Comparison of ENCODE assay signal across 14 cellular contexts in the genomic region with DNA sequence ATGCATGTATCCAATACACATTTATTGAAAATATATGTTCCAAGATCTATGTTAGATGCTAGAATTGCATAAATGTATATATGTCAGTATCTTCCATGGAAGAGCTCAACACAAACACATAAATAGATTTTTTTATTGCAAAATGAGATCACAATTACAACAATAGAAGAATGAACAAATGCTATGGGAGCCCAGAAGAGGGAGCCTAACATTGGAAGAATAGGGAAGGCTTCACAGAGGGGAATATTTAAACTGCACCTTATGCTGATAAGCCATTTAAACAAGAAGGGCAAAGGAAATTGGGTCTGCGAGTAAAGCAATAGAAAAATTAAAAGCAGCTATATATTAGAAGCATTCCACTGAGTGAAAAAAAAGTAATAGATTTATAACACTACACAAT.
A peak's percentile ranks its signal among the peaks of the same experiment; 100 is the strongest.
DNase-seq lines count a peak whose midpoint lies in the region; ATAC-seq and TF ChIP-seq lines count a peak whose summit lies in the region.
"Had no signal": no experiment of that assay in that cellular context is flagged by ENCODE, and none has a peak within 500 bp of the region (broad histone marks: within the 10 kb centered on the region; RNA-seq: fewer than 3 reads in every experiment).

No MANE protein-coding gene starts in this region.

- no peak for TF ChIP-seq EP300 in neural cell (conservative IDR thresholded peaks at IDR 0.05; ENCODE audit: poor library complexity, severe bottlenecking)

- no peaks in the 10 kb centered on the region for H3K9me2 ChIP-seq in neural cell (ENCODE audit: insufficient read depth, low read length)

- H3K27ac Mint-ChIP-seq in endodermal cell, result no peak overlapping the region
- H3K27ac Mint-ChIP-seq in activated naive CD8-positive, alpha-beta T cell treated with anti-CD3 and anti-CD28 coated beads for 36 hours, result no peak overlapping the region
- H3K27ac Mint-ChIP-seq in activated CD8-positive, alpha-beta T cell treated with anti-CD3 and anti-CD28 coated beads, Interleukin-2, amount 10 ng/mL, durations not matched to agents 7 days and 5 days, result no peak overlapping the region

- peak; percentile 44 for TF ChIP-seq RAD21 in neural cell (conservative IDR thresholded peaks at IDR 0.05)

- no peaks in the 10 kb centered on the region for H3F3A ChIP-seq in neural cell (ENCODE audit: insufficient read depth, low read length, poor library complexity, severe bottlenecking)

- CTCF ChIA-PET in activated CD8-positive, alpha-beta T cell treated with anti-CD3 and anti-CD28 coated beads, Interleukin-2, amount 10 ng/mL, durations not matched to agents 7 days and 5 days (lab: Charles Lee), result no interaction called here

- peak; percentile 29 for TF ChIP-seq CTCF in C4-2B (conservative IDR thresholded peaks at IDR 0.05)
- peak; percentile 24; the same call in 1 of the 2 replicates for TF ChIP-seq CTCF in LNCaP clone FGC (IDR thresholded peaks at IDR 0.05; ENCODE audit: control insufficient read depth, extremely low read depth, insufficient read depth)
- peak; percentile 60 for TF ChIP-seq CTCF in endodermal cell (conservative IDR thresholded peaks at IDR 0.05)
- TF ChIP-seq CTCF in neural cell (IDR thresholded peaks at IDR 0.05; ENCODE audit: poor library complexity, severe bottlenecking), result peak; percentile 61

- no peak overlapping the region for H3K4me3 ChIP-seq in LNCaP clone FGC (ENCODE audit: low read depth, low read length)
- H3K4me3 ChIP-seq in endodermal cell (ENCODE audit: low read length), result no peak overlapping the region
- no peak overlapping the region for H3K4me3 ChIP-seq in neural cell (ENCODE audit: low read length)
- H3K4me3 ChIP-seq: BLaER1 treated with 17β-estradiol and CSF1 and Interleukin-3, amounts not matched to agents 10 nM and 100 nM; HAP-1; right lobe of liver had no signal

- no peak overlapping the region for H3K4me3 Mint-ChIP-seq in endodermal cell
- H3K4me3 Mint-ChIP-seq in activated naive CD8-positive, alpha-beta T cell treated with anti-CD3 and anti-CD28 coated beads for 36 hours, result no peak overlapping the region
- H3K4me3 Mint-ChIP-seq in activated CD8-positive, alpha-beta T cell treated with anti-CD3 and anti-CD28 coated beads, Interleukin-2, amount 10 ng/mL, durations not matched to agents 7 days and 5 days, result no peak overlapping the region

- H3K79me2 ChIP-seq in neural cell (replicated peaks; ENCODE audit: insufficient read depth, low read length), result no peaks in the 10 kb centered on the region

- POLR2A ChIA-PET in activated CD8-positive, alpha-beta T cell treated with anti-CD3 and anti-CD28 coated beads, Interleukin-2, amount 10 ng/mL, durations not matched to agents 7 days and 5 days (lab: Charles Lee), result no interaction called here

- peaks cover 2% of the 10 kb centered on the region for H3K27me3 Mint-ChIP-seq in endodermal cell (ENCODE audit: insufficient read depth)
- peaks cover 4% of the 10 kb centered on the region for H3K27me3 Mint-ChIP-seq in activated naive CD8-positive, alpha-beta T cell treated with anti-CD3 and anti-CD28 coated beads for 36 hours
- no peaks in the 10 kb centered on the region for H3K27me3 Mint-ChIP-seq in activated CD8-positive, alpha-beta T cell treated with anti-CD3 and anti-CD28 coated beads, Interleukin-2, amount 10 ng/mL, durations not matched to agents 7 days and 5 days (ENCODE audit: low read depth)

- H3K27ac ChIP-seq in C4-2B, result no peak overlapping the region
- no peak overlapping the region for H3K27ac ChIP-seq in endodermal cell (ENCODE audit: low read depth, low read length)
- no peak overlapping the region for H3K27ac ChIP-seq in neural cell (ENCODE audit: low read length)
- H3K27ac ChIP-seq: BLaER1 treated with 17β-estradiol and CSF1 and Interleukin-3, amounts not matched to agents 10 nM and 100 nM; right lobe of liver had no signal

- DNase-seq in LNCaP clone FGC (ENCODE audit: low read depth) (no peak), endodermal cell (no peak), COR-L47 (lab: John Stamatoyannopoulos, UW) (no peak)
- DNase-seq in activated naive CD8-positive, alpha-beta T cell treated with anti-CD3 and anti-CD28 coated beads for 36 hours, result no peak
- DNase-seq in activated CD8-positive, alpha-beta T cell treated with anti-CD3 and anti-CD28 coated beads, Interleukin-2, amount 10 ng/mL, durations not matched to agents 7 days and 5 days, result no peak
- DNase-seq: islet precursor cell, NCI-H1930, NCI-H524 treated with DMSO at 0.1 percent for 48 hours, right lobe of liver, substantia nigra had no signal

- H4K20me1 ChIP-seq in neural cell (ENCODE audit: insufficient read depth), result no peaks in the 10 kb centered on the region
- H4K20me1 ChIP-seq: BLaER1 treated with 17β-estradiol and CSF1 and Interleukin-3, amounts not matched to agents 10 nM and 100 nM had no signal

- H2AFZ ChIP-seq in neural cell (ENCODE audit: low read depth, low read length), result no peak overlapping the region

- H3K36me3 ChIP-seq in endodermal cell (ENCODE audit: control insufficient read depth, insufficient read depth, low read length) (no peaks in the 10 kb centered on the region), neural cell (ENCODE audit: insufficient read depth, low read length) (no peaks in the 10 kb centered on the region)
- H3K36me3 ChIP-seq: BLaER1 treated with 17β-estradiol and CSF1 and Interleukin-3, amounts not matched to agents 10 nM and 100 nM; HAP-1; right lobe of liver had no signal

- no peaks in the 10 kb centered on the region for H3K9me3 ChIP-seq in endodermal cell (ENCODE audit: control insufficient read depth, low read length)
- H3K9me3 ChIP-seq in neural cell (ENCODE audit: low read length), result no peaks in the 10 kb centered on the region
- H3K9me3 ChIP-seq: BLaER1 treated with 17β-estradiol and CSF1 and Interleukin-3, amounts not matched to agents 10 nM and 100 nM; HAP-1; right lobe of liver had no signal

- H3K36me3 Mint-ChIP-seq in endodermal cell (ENCODE audit: low read depth), result no peaks in the 10 kb centered on the region
- H3K36me3 Mint-ChIP-seq in activated naive CD8-positive, alpha-beta T cell treated with anti-CD3 and anti-CD28 coated beads for 36 hours, result no peaks in the 10 kb centered on the region
- H3K36me3 Mint-ChIP-seq in activated CD8-positive, alpha-beta T cell treated with anti-CD3 and anti-CD28 coated beads, Interleukin-2, amount 10 ng/mL, durations not matched to agents 7 days and 5 days (ENCODE audit: low read depth), result no peaks in the 10 kb centered on the region

- H3K9ac ChIP-seq in endodermal cell (ENCODE audit: extremely low read depth, low read length, poor library complexity, severe bottlenecking) (no peak overlapping the region), neural cell (ENCODE audit: low read length) (no peak overlapping the region)
- H3K9ac ChIP-seq: BLaER1 treated with 17β-estradiol and CSF1 and Interleukin-3, amounts not matched to agents 10 nM and 100 nM had no signal

- ATAC-seq in activated CD8-positive, alpha-beta T cell treated with anti-CD3 and anti-CD28 coated beads, Interleukin-2, amount 10 ng/mL, durations not matched to agents 7 days and 5 days, result no peak

- peaks cover 4% of the 10 kb centered on the region for H3K4me1 ChIP-seq in endodermal cell (ENCODE audit: control insufficient read depth, insufficient read depth, low read length)
- H3K4me1 ChIP-seq: BLaER1 treated with 17β-estradiol and CSF1 and Interleukin-3, amounts not matched to agents 10 nM and 100 nM; HAP-1; right lobe of liver had no signal

- WGBS in endodermal cell (ENCODE audit: insufficient coverage in 1 of 2, insufficient read length in 1 of 2), 2 experiments, result 50% methylated on average over 1 of the region's 1 CpG; no CpG with 5 or more reads in 1 of the 2 experiments

- peaks cover 4% of the 10 kb centered on the region for H3K9me3 Mint-ChIP-seq in endodermal cell
- no peaks in the 10 kb centered on the region for H3K9me3 Mint-ChIP-seq in activated naive CD8-positive, alpha-beta T cell treated with anti-CD3 and anti-CD28 coated beads for 36 hours
- H3K9me3 Mint-ChIP-seq in activated CD8-positive, alpha-beta T cell treated with anti-CD3 and anti-CD28 coated beads, Interleukin-2, amount 10 ng/mL, durations not matched to agents 7 days and 5 days (ENCODE audit: insufficient read depth), result no peaks in the 10 kb centered on the region

- peaks cover 12% of the 10 kb centered on the region for H3K4me1 Mint-ChIP-seq in endodermal cell
- H3K4me1 Mint-ChIP-seq in activated naive CD8-positive, alpha-beta T cell treated with anti-CD3 and anti-CD28 coated beads for 36 hours, result no peaks in the 10 kb centered on the region
- no peaks in the 10 kb centered on the region for H3K4me1 Mint-ChIP-seq in activated CD8-positive, alpha-beta T cell treated with anti-CD3 and anti-CD28 coated beads, Interleukin-2, amount 10 ng/mL, durations not matched to agents 7 days and 5 days (ENCODE audit: low read depth)

- H3K27me3 ChIP-seq in endodermal cell (ENCODE audit: control insufficient read depth, insufficient read depth, low read length, poor library complexity, severe bottlenecking) (no peaks in the 10 kb centered on the region), neural cell (ENCODE audit: insufficient read depth, low read depth, low read length) (peaks cover 3% of the 10 kb centered on the region)
- H3K27me3 ChIP-seq: BLaER1 treated with 17β-estradiol and CSF1 and Interleukin-3, amounts not matched to agents 10 nM and 100 nM; right lobe of liver had no signal

- H3K4me2 ChIP-seq in neural cell (ENCODE audit: low read length), result no peak overlapping the region
- H3K4me2 ChIP-seq: BLaER1 treated with 17β-estradiol and CSF1 and Interleukin-3, amounts not matched to agents 10 nM and 100 nM had no signal

TF ChIP-seq in neural cell, 6 proteins besides CTCF, POLR2A, EP300 and RAD21:
- TF ChIP-seq SMC3 (conservative IDR thresholded peaks at IDR 0.05; ENCODE audit: poor library complexity) (peak; percentile 61), MXI1 (conservative IDR thresholded peaks at IDR 0.05; ENCODE audit: poor library complexity, severe bottlenecking) (no peak), POLR2AphosphoS5 (IDR thresholded peaks at IDR 0.05) (no peak)
TF ChIP-seq in neural cell: peak in this region for 1.
